In genomic region chr14:93115920-93116675, GRCh38 we compare ENCODE assay signal across 7 cellular contexts. TPM values are rescaled to one million over a fixed set of nuclear protein-coding genes. Genes with fewer than 3 reads are reported as not detected.
DNase-seq lines count a peak whose midpoint lies in the region; ATAC-seq, FAIRE-seq and TF ChIP-seq lines count a peak whose summit lies in the region.

Gene ITPK1 (minus strand): TSS chr14:93115925. CDS start chr14:93115163, 762 bp downstream.

- H2AFZ ChIP-seq in GM23248 (peak within 1 kb of the TSS; percentile 95), HepG2 (ENCODE audit: low read length) (no peak within 1 kb of the TSS)

- H3K27ac ChIP-seq in GM23248 (peak within 1 kb of the TSS; percentile 68), coronary artery (peak within 1 kb of the TSS; percentile 92 to 100), HepG2 (ENCODE audit: extremely low read length, insufficient read depth, low read length) (peak within 1 kb of the TSS; percentile 66)

- CTCF ChIA-PET in HepG2 (lab: Yijun Ruan, JAX; ENCODE audit: low intra/inter-chr PET ratio, low total read pairs): interaction anchor here (0.9 to 2.2 kb wide), 5 partner anchors 17 to 164 kb away, joined by 3 to 10 read pairs (median 5); partner anchors contain the start of gene MOAP1

- TF ChIP-seq POLR2A in HepG2 (IDR thresholded peaks at IDR 0.05; ENCODE audit: insufficient read depth in 1 of 2, low read depth in 2 of 2, low read length in 2 of 2): peak in 1 of 2 experiments; percentile 36; a peak in 1 of 4 replicates

- POLR2A ChIA-PET in HepG2 (lab: Yijun Ruan, JAX): interaction anchor here (0.8 to 1.2 kb wide), 3 partner anchors 11 to 16 kb away, joined by 3 to 5 read pairs (median 3); no protein-coding TSS in a partner anchor

- H3K4me1 ChIP-seq in GM23248 (ENCODE audit: insufficient read depth) (peaks cover 14% of the 10 kb centered on the region), HepG2 (ENCODE audit: insufficient read depth, low read length) (peaks cover 44% of the 10 kb centered on the region)

- TF ChIP-seq CTCF in GM12874 (IDR thresholded peaks at IDR 0.05; ENCODE audit: insufficient read depth, low read depth, low read length) (peak; percentile 53), coronary artery (IDR thresholded peaks at IDR 0.05) (no peak), HepG2 (CRISPR knock-in tag; IDR thresholded peaks at IDR 0.05) (no peak; the same call in none of the 2 replicates)

- peaks cover 13% of the 10 kb centered on the region for H3F3A ChIP-seq in GM23248 (ENCODE audit: insufficient read depth)

- in situ Hi-C loops in GM23248 (cut with MboI): loop anchor here (10.0 kb wide), 1 partner anchor 141 kb away; no protein-coding TSS in a partner anchor
- in situ Hi-C loops in HepG2 (cut with HindIII; ENCODE audit: extremely low pct_ligation_motif_present, low pct_unique_long_range_greater_than_20kb): loop anchor here (10.0 kb wide), 1 partner anchor 161 kb away; no protein-coding TSS in a partner anchor

- peak; percentile 4 for ATAC-seq in HepG2

- H3K4me3 ChIP-seq in GM23248 (peak within 1 kb of the TSS; percentile 84), coronary artery (peak within 1 kb of the TSS; percentile 91), HepG2 (replicated peaks in 1 of 3; ENCODE audit: insufficient read depth in 1 of 3, low read depth in 2 of 3, low read length in 3 of 3) (peak within 1 kb of the TSS; percentile 81 to 92 (median 87))

- DNase-seq in GM23248: peak; percentile 87
- peak; percentile 40 to 46 for DNase-seq in Kasumi-1 (lab: John Stamatoyannopoulos, UW)
- DNase-seq in activated CD4-positive, CD25-positive, alpha-beta regulatory T cell treated with anti-CD3 and anti-CD28 coated beads, Interleukin-2, amount 50 U/mL, for 72 hours: peak; percentile 70
- DNase-seq in coronary artery (ENCODE audit: low spot score): no peak
- peak; percentile 24 for DNase-seq in HepG2 (ENCODE audit: low spot score)
- peak; percentile 28 to 56 for DNase-seq in stimulated activated CD4-positive, alpha-beta T cell treated with anti-CD3 and anti-CD28 coated beads, Interleukin-2, amount 100 ng/mL, for 48 hours

- H3K79me2 ChIP-seq in GM23248 (ENCODE audit: insufficient read depth): peaks cover 16% of the 10 kb centered on the region
- H3K79me2 ChIP-seq in HepG2 (ENCODE audit: insufficient read depth, low read length): peaks cover 6% of the 10 kb centered on the region

- H3K27me3 ChIP-seq in GM23248 (replicated peaks; ENCODE audit: insufficient read depth) (no peaks in the 10 kb centered on the region), HepG2 (ENCODE audit: control insufficient read depth in 1 of 2, insufficient read depth in 2 of 2, low read length in 2 of 2) (no peaks in the 10 kb centered on the region; a peak in 1 of 5 replicates)

- TSS peak; percentile 70 for BruUV-seq in HepG2 (replicated peaks; lab: Mats Ljungman, UMichigan)

- H3K36me3 ChIP-seq in GM23248 (ENCODE audit: low read depth) (no peaks in the 10 kb centered on the region), HepG2 (replicated peaks in 1 of 2; ENCODE audit: control insufficient read depth in 1 of 2, insufficient read depth in 2 of 2, low read length in 2 of 2) (no peaks in the 10 kb centered on the region)

- 0 out of 2 replicates have a peak, but pooled peaks have one; percentile 32 for TF ChIP-seq RAD21 in HepG2 (CRISPR knock-in tag; IDR thresholded peaks at IDR 0.05)

- intact Hi-C loops in HepG2 (cut with micrococcal nuclease; ENCODE audit: unreplicated experiment): loop anchor here (10.0 kb wide), 2 partner anchors 59 to 81 kb away; no protein-coding TSS in a partner anchor

- FAIRE-seq in HepG2 (lab: Jason Lieb, UNC): no peak

- H4K20me1 ChIP-seq in GM23248 (ENCODE audit: insufficient read depth) (no peaks in the 10 kb centered on the region), HepG2 (ENCODE audit: insufficient read depth, low read length) (no peaks in the 10 kb centered on the region)

- H3K9me3 ChIP-seq in GM23248 (ENCODE audit: low read depth): no peaks in the 10 kb centered on the region
- H3K9me3 ChIP-seq in HepG2 (ENCODE audit: low read length): no peaks in the 10 kb centered on the region

- H3K9me2 ChIP-seq in GM23248 (ENCODE audit: insufficient read depth): no peaks in the 10 kb centered on the region

- peak within 1 kb of the TSS; percentile 87 for H3K9ac ChIP-seq in GM23248
- peak within 1 kb of the TSS; percentile 73 for H3K9ac ChIP-seq in HepG2 (ENCODE audit: insufficient read depth, low read depth, low read length)

- peak within 1 kb of the TSS; percentile 89 for H3K4me2 ChIP-seq in GM23248 (ENCODE audit: unreplicated experiment)
- H3K4me2 ChIP-seq in HepG2 (ENCODE audit: low read depth, low read length): peak within 1 kb of the TSS; percentile 98

- TF ChIP-seq EP300 in HepG2 (IDR thresholded peaks at IDR 0.05; ENCODE audit: low read depth in 2 of 2, low read length in 2 of 2) (no peak), HepG2 (CRISPR knock-in tag; IDR thresholded peaks at IDR 0.05; ENCODE audit: borderline replicate concordance) (no peak)

- 1 to 3% methylated on average over 26 to 30 of the region's 55 CpGs for WGBS in GM23248 (ENCODE audit: low coverage in 1 of 2, low lambda C conversion rate in 2 of 2, missing lambda C conversion rate in 2 of 2), 2 experiments
- WGBS in HepG2 (ENCODE audit: low lambda C conversion rate): 0% methylated on average over 4 of the region's 55 CpGs

TF ChIP-seq in HepG2, 621 proteins besides CTCF, POLR2A, EP300 and RAD21 (continues in another document):
- TF ChIP-seq ZMAT3 (CRISPR knock-in tag; conservative IDR thresholded peaks at IDR 0.05): 0 out of 2 replicates have a peak, but pooled peaks have one; percentile 10
- 0 out of 2 replicates have a peak, but pooled peaks have one; percentile 30 for TF ChIP-seq ZNF740 (CRISPR knock-in tag; IDR thresholded peaks at IDR 0.05)
- peak; percentile 60; the same call in 1 of the 2 replicates for TF ChIP-seq HIVEP1 (CRISPR knock-in tag; IDR thresholded peaks at IDR 0.05)
- TF ChIP-seq KDM5B (CRISPR knock-in tag; IDR thresholded peaks at IDR 0.05; ENCODE audit: borderline replicate concordance): peak; percentile 45; the same call in 1 of the 2 replicates
- no peak for TF ChIP-seq ZNF205 (CRISPR knock-in tag; IDR thresholded peaks at IDR 0.05)
- peak; percentile 76 for TF ChIP-seq ZNF777 (CRISPR knock-in tag; IDR thresholded peaks at IDR 0.05)

RNA-seq across cellular contexts. Expression of gene ITPK1, which starts in this region (rescaled TPM):
- 33.3 and 35.0 TPM in 2 replicates for total RNA-seq in GM23248 (2014; rRNA removed; shearing (Covaris generic))
- 18.7 and 19.4 TPM in 2 replicates for polyA plus RNA-seq in GM23248 (2016; fragmentation: Nextera tagmentation; extraction: Ambion mirVana)
- total RNA-seq in HepG2 (2016; rRNA removed; fragmentation: Illumina TruSeq; extraction: Trizol): 20.5 and 28.1 TPM in 2 replicates
- 8.4 and 11.5 TPM in 2 replicates for total RNA-seq in HepG2 (2016; cell fraction: cytosol; rRNA removed; fragmentation: Illumina TruSeq; extraction: Trizol; ENCODE audit: low read depth)
- 15.9 and 20.1 TPM in 2 replicates for total RNA-seq in HepG2 (2016; cell fraction: insoluble cytoplasmic fraction; rRNA removed; fragmentation: Illumina TruSeq; extraction: Trizol)
- total RNA-seq in HepG2 (2016; cell fraction: membrane; rRNA removed; fragmentation: Illumina TruSeq; extraction: Trizol): 31.0 and 31.9 TPM in 2 replicates
- total RNA-seq in HepG2 (2016; cell fraction: nucleus; rRNA removed; fragmentation: Illumina TruSeq; extraction: Trizol): 11.8 and 15.8 TPM in 2 replicates
- polyA plus RNA-seq in HepG2 (2011; rRNA removed): 47.5 and 64.2 TPM in 2 replicates
- polyA plus RNA-seq in HepG2 (2011; cell fraction: cytosol; rRNA removed): 30.0 and 37.2 TPM in 2 replicates
- polyA plus RNA-seq in HepG2 (2011; cell fraction: nucleus; rRNA removed): 30.6 and 37.4 TPM in 2 replicates
- polyA plus RNA-seq in HepG2 (2012): 17.7 and 18.1 TPM in 2 replicates
- polyA plus RNA-seq in HepG2 (2016; cell fraction: cytosol; fragmentation: Illumina TruSeq; extraction: Trizol; ENCODE audit: low read depth): 21.3 and 21.6 TPM in 2 replicates
- polyA plus RNA-seq in HepG2 (2016; cell fraction: insoluble cytoplasmic fraction; fragmentation: Illumina TruSeq; extraction: Trizol; ENCODE audit: low read depth): 28.1 and 40.5 TPM in 2 replicates
- 43.7 and 50.0 TPM in 2 replicates for polyA plus RNA-seq in HepG2 (2016; cell fraction: membrane; fragmentation: Illumina TruSeq; extraction: Trizol; ENCODE audit: low read depth)
- polyA plus RNA-seq in HepG2 (2016; cell fraction: nucleus; fragmentation: Illumina TruSeq; extraction: Trizol; ENCODE audit: insufficient read depth, low read depth): 24.0 and 25.1 TPM in 2 replicates
- 147 and 407 TPM in 2 replicates for polyA minus RNA-seq in HepG2 (2011; rRNA and poly(A)+ RNA removed; ENCODE audit: low replicate concordance)
- polyA minus RNA-seq in HepG2 (2011; cell fraction: cytosol; rRNA and poly(A)+ RNA removed): 32.5 and 39.1 TPM in 2 replicates
- polyA minus RNA-seq in HepG2 (2011; cell fraction: nucleus; rRNA and poly(A)+ RNA removed): 12.5 and 17.4 TPM in 2 replicates
